18 cellular contexts compared by ENCODE assay signal in the genomic region with DNA sequence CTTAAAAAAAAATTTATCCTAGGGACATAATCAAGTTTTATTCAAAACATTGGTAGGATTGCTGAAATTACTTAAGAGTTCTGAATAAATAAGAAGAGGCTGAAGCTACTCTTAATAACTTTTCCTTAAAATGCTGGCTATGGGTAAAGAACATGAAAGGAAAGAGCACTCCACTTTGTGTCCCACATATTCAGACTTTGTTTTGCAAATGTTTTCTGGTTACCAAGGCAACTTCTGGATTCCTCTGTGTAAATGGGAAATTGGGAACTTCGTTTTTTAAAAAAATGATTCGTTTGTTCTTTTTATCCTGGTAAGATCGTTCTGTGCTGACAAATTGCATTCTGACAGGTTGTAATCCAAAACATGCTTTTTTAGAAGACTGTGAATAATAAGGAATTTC.
DNase-seq lines count a peak whose midpoint lies in the region; ATAC-seq and TF ChIP-seq lines count a peak whose summit lies in the region.
"Had no signal": no experiment of that assay in that cellular context is flagged by ENCODE, and none has a peak within 500 bp of the region (broad histone marks: within the 10 kb centered on the region; RNA-seq: fewer than 3 reads in every experiment).

No MANE protein-coding gene starts in this region.

- no TSS peak for BruUV-seq in A673 (replicated peaks; lab: Mats Ljungman, UMichigan)

- CTCF ChIA-PET in A673 (lab: Charles Lee): no interaction called here

- H3K36me3 Mint-ChIP-seq in mesothelial cell of epicardium: no peaks in the 10 kb centered on the region
- H3K36me3 Mint-ChIP-seq: natural killer cell; stimulated activated effector memory CD8-positive, alpha-beta T cell treated with anti-CD3 and anti-CD28 coated beads, Interleukin-12 subunit alpha, Interleukin-12 subunit beta, amount 100 ng/mL, for 72 hours had no signal

- TF ChIP-seq CTCF in A673 (conservative IDR thresholded peaks at IDR 0.05; ENCODE audit: low read depth, low read length) (no peak), OCI-LY3 (IDR thresholded peaks at IDR 0.05; ENCODE audit: low read depth, low read length) (no peak), fibroblast of mammary gland (conservative IDR thresholded peaks at IDR 0.05; ENCODE audit: control insufficient read depth, insufficient read depth, low read depth, low read length) (no peak), mesothelial cell of epicardium (IDR thresholded peaks at IDR 0.05; ENCODE audit: unreplicated experiment) (no peak)

- no peak overlapping the region for H3K9ac ChIP-seq in OCI-LY3 (ENCODE audit: low read length)

- H4K20me1 ChIP-seq in OCI-LY3 (ENCODE audit: insufficient read depth, low read length): no peaks in the 10 kb centered on the region

- peaks cover 1% of the 10 kb centered on the region for H3K27me3 Mint-ChIP-seq in mesothelial cell of epicardium (ENCODE audit: low read depth)

- H3K79me2 ChIP-seq in OCI-LY3 (ENCODE audit: low read length): no peaks in the 10 kb centered on the region

- POLR2A ChIA-PET in A673 (lab: Charles Lee; ENCODE audit: low non-redundant PET): no interaction called here

- no peaks in the 10 kb centered on the region for H3K9me3 ChIP-seq in A673 (ENCODE audit: low read depth, low read length, poor library complexity, severe bottlenecking)
- no peaks in the 10 kb centered on the region for H3K9me3 ChIP-seq in OCI-LY3 (ENCODE audit: insufficient read depth, low read length)
- H3K9me3 ChIP-seq: right lobe of liver had no signal

- H3K27me3 ChIP-seq in A673 (replicated peaks; ENCODE audit: insufficient read depth, low read depth, low read length, poor library complexity) (no peaks in the 10 kb centered on the region), OCI-LY3 (ENCODE audit: low read depth, low read length) (no peaks in the 10 kb centered on the region)
- H3K27me3 ChIP-seq: right lobe of liver had no signal

- intact Hi-C loops in A673 (cut with micrococcal nuclease; ENCODE audit: unreplicated experiment): no loop called here

- no peaks in the 10 kb centered on the region for H3K9me3 Mint-ChIP-seq in mesothelial cell of epicardium
- H3K9me3 Mint-ChIP-seq: activated CD4-positive, alpha-beta T cell treated with anti-CD3 and anti-CD28 coated beads, Interleukin-2, amount 10 ng/mL, durations not matched to agents 24 days and 14 days; natural killer cell; stimulated activated effector memory CD8-positive, alpha-beta T cell treated with anti-CD3 and anti-CD28 coated beads, Interleukin-12 subunit alpha, Interleukin-12 subunit beta, amount 100 ng/mL, for 72 hours had no signal

- no peaks in the 10 kb centered on the region for H3K36me3 ChIP-seq in A673 (ENCODE audit: insufficient read depth, low read length, poor library complexity, severe bottlenecking)
- no peaks in the 10 kb centered on the region for H3K36me3 ChIP-seq in OCI-LY3 (replicated peaks; ENCODE audit: low read depth, low read length)
- H3K36me3 ChIP-seq: right lobe of liver had no signal

- H3K4me1 ChIP-seq in A673 (ENCODE audit: insufficient read depth, low read length, poor library complexity, severe bottlenecking) (no peaks in the 10 kb centered on the region), OCI-LY3 (ENCODE audit: low read length) (peaks cover 69% of the 10 kb centered on the region)
- H3K4me1 ChIP-seq: right lobe of liver had no signal

- peak overlapping the region; percentile 83 for H3K27ac Mint-ChIP-seq in mesothelial cell of epicardium
- H3K27ac Mint-ChIP-seq: activated CD4-positive, alpha-beta T cell treated with anti-CD3 and anti-CD28 coated beads, Interleukin-2, amount 10 ng/mL, durations not matched to agents 24 days and 14 days; natural killer cell; stimulated activated effector memory CD8-positive, alpha-beta T cell treated with anti-CD3 and anti-CD28 coated beads, Interleukin-12 subunit alpha, Interleukin-12 subunit beta, amount 100 ng/mL, for 72 hours had no signal

- H3K4me3 Mint-ChIP-seq in mesothelial cell of epicardium: no peak overlapping the region
- H3K4me3 Mint-ChIP-seq: activated CD4-positive, alpha-beta T cell treated with anti-CD3 and anti-CD28 coated beads, Interleukin-2, amount 10 ng/mL, durations not matched to agents 24 days and 14 days; natural killer cell; stimulated activated effector memory CD8-positive, alpha-beta T cell treated with anti-CD3 and anti-CD28 coated beads, Interleukin-12 subunit alpha, Interleukin-12 subunit beta, amount 100 ng/mL, for 72 hours had no signal

- H3K27ac ChIP-seq in A673 (ENCODE audit: low read depth, low read length, poor library complexity, severe bottlenecking) (no peak overlapping the region), OCI-LY3 (ENCODE audit: low read length) (peak overlapping the region; percentile 93)
- H3K27ac ChIP-seq: right lobe of liver had no signal

- DNase-seq in A673 (ENCODE audit: low spot score) (peak; percentile 2), fibroblast of mammary gland (ENCODE audit: low read depth) (peak; percentile 7), mesothelial cell of epicardium (ENCODE audit: low spot score in 2 of 2, unreplicated experiment in 2 of 2) (no peak), mucosa of gallbladder (ENCODE audit: low spot score) (no peak), Kasumi-1 (lab: John Stamatoyannopoulos, UW) (no peak)
- no peak for DNase-seq in activated CD4-positive, alpha-beta T cell treated with anti-CD3 and anti-CD28 coated beads for 4 hours
- DNase-seq: activated CD4-positive, alpha-beta T cell treated with anti-CD3 and anti-CD28 coated beads, Interleukin-2, amount 10 ng/mL, durations not matched to agents 24 days and 14 days; Calu3; dermis blood vessel endothelial cell; GOT3; natural killer cell; NCI-H2171 treated with DMSO at 0.1 percent for 48 hours; right lobe of liver; SIG-M5; T1000 had no signal

- no peak overlapping the region for H3K4me3 ChIP-seq in A673 (ENCODE audit: low read depth, low read length, poor library complexity, severe bottlenecking)
- no peak overlapping the region for H3K4me3 ChIP-seq in OCI-LY3 (ENCODE audit: low read length)
- no peak overlapping the region for H3K4me3 ChIP-seq in fibroblast of mammary gland (ENCODE audit: control insufficient read depth, low read depth, low read length)
- H3K4me3 ChIP-seq: right lobe of liver had no signal

- H3K4me1 Mint-ChIP-seq in mesothelial cell of epicardium: peaks cover 14% of the 10 kb centered on the region
- H3K4me1 Mint-ChIP-seq: activated CD4-positive, alpha-beta T cell treated with anti-CD3 and anti-CD28 coated beads, Interleukin-2, amount 10 ng/mL, durations not matched to agents 24 days and 14 days; natural killer cell; stimulated activated effector memory CD8-positive, alpha-beta T cell treated with anti-CD3 and anti-CD28 coated beads, Interleukin-12 subunit alpha, Interleukin-12 subunit beta, amount 100 ng/mL, for 72 hours had no signal

- H3K4me2 ChIP-seq in OCI-LY3 (ENCODE audit: low read length): no peak overlapping the region

- ATAC-seq in GM21447 (IDR thresholded peaks at IDR 0.05; ENCODE audit: unreplicated experiment): no peak
- ATAC-seq: natural killer cell; stimulated activated effector memory CD8-positive, alpha-beta T cell treated with anti-CD3 and anti-CD28 coated beads, Interleukin-12 subunit alpha, Interleukin-12 subunit beta, amount 100 ng/mL, for 72 hours had no signal

- H2AFZ ChIP-seq in OCI-LY3 (ENCODE audit: low read depth, low read length): no peak overlapping the region

Comparison
In these comparisons a context has a peak if more than half of its experiments do, and no peak if none do; other contexts are left out.
1. DNase-seq: peak in A673 (single experiment) and fibroblast of mammary gland (single experiment); none in mesothelial cell of epicardium (0 of 2), activated CD4-positive, alpha-beta T cell treated with anti-CD3 and anti-CD28 coated beads for 4 hours (0 of 2), mucosa of gallbladder (single experiment) and Kasumi-1 (0 of 2).